ENCODE assay signal across 16 cellular contexts in the genomic region with DNA sequence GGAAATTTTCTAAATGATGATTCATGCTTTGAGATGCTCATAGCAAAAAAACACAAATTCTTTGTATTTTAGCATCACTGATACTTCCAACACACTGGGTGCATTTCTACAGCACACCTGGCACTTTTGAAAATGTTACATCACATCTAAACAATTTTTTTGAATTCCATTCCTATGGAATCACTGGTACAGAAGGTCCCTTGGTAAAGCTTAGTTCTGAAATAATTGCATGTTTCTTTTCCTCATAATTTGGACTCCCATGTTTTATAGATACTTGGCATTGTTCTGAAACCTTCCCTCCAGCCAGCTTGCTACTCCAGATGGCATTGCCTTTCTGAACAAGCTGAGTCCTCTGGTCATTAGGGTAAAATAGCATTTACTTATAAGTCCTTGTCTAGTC.
A peak's percentile ranks its signal among the peaks of the same experiment; 100 is the strongest.
DNase-seq lines count a peak whose midpoint lies in the region; ATAC-seq and TF ChIP-seq lines count a peak whose summit lies in the region.
"Had no signal": no experiment of that assay in that cellular context is flagged by ENCODE, and none has a peak within 500 bp of the region (broad histone marks: within the 10 kb centered on the region; RNA-seq: fewer than 3 reads in every experiment).

No MANE protein-coding gene starts in this region.

- intact Hi-C loops in MCF 10A (cut with micrococcal nuclease), result no loop called here
- intact Hi-C loops in breast epithelium (cut with DNase I; ENCODE audit: low total_unique reads), result no loop called here

- ATAC-seq in foreskin keratinocyte (peak; percentile 81), HG03108 (IDR thresholded peaks at IDR 0.05; ENCODE audit: unreplicated experiment) (no peak), GM21367 (IDR thresholded peaks at IDR 0.05; ENCODE audit: unreplicated experiment) (no peak)
- ATAC-seq: SK-N-SH treated with all-trans-retinoic acid at 6 μM for 48 hours had no signal

- no peak overlapping the region for H3K27ac ChIP-seq in breast epithelium
- H3K27ac ChIP-seq in foreskin keratinocyte, result no peak overlapping the region
- H3K27ac ChIP-seq: C4-2B, Peyer's patch had no signal

- no peak overlapping the region for H3K4me3 Mint-ChIP-seq in MCF 10A (ENCODE audit: unreplicated experiment)
- H3K4me3 Mint-ChIP-seq: HFFc6 had no signal

- no peak overlapping the region for H3K4me3 ChIP-seq in breast epithelium
- H3K4me3 ChIP-seq: Peyer's patch had no signal

- peaks cover 12% of the 10 kb centered on the region for H3K4me1 Mint-ChIP-seq in MCF 10A (ENCODE audit: insufficient read depth, unreplicated experiment)

- H3K4me1 ChIP-seq in breast epithelium (no peaks in the 10 kb centered on the region), foreskin keratinocyte (peaks cover 10% of the 10 kb centered on the region)
- H3K4me1 ChIP-seq: Peyer's patch had no signal

- H3K27me3 Mint-ChIP-seq in MCF 10A (ENCODE audit: insufficient read depth, unreplicated experiment), result no peaks in the 10 kb centered on the region

- TF ChIP-seq POLR2A in breast epithelium (IDR thresholded peaks at IDR 0.05), result no peak

- TF ChIP-seq CTCF in MCF 10A (IDR thresholded peaks at IDR 0.05; ENCODE audit: unreplicated experiment), result no peak
- TF ChIP-seq CTCF in breast epithelium (IDR thresholded peaks at IDR 0.05), result no peak
- TF ChIP-seq CTCF in foreskin keratinocyte (conservative IDR thresholded peaks at IDR 0.05), result no peak

- H3K27me3 ChIP-seq in breast epithelium (no peaks in the 10 kb centered on the region), foreskin keratinocyte (no peaks in the 10 kb centered on the region)
- H3K27me3 ChIP-seq: Peyer's patch had no signal

- POLR2A ChIA-PET in MCF 10A (lab: Yijun Ruan, JAX), result no interaction called here

- H3K9me3 ChIP-seq in breast epithelium, result no peaks in the 10 kb centered on the region

- no TSS peak for BruUV-seq in MCF 10A (replicated peaks; lab: Mats Ljungman, UMichigan)

- peak; percentile 5 for DNase-seq in MCF 10A (ENCODE audit: unreplicated experiment)
- DNase-seq in breast epithelium (ENCODE audit: low spot score in 2 of 2), result no peak
- DNase-seq in NCI-H82 treated with DMSO at 0.1 percent for 48 hours (lab: John Stamatoyannopoulos, UW; ENCODE audit: unreplicated experiment), result peak; percentile 23
- peak; percentile 62 to 87 for DNase-seq in foreskin keratinocyte
- DNase-seq in HK-2 (ENCODE audit: unreplicated experiment), result no peak
- DNase-seq: DMS153, HFFc6, NCI-H1436, NCI-H2081 treated with DMSO at 0.1 percent for 48 hours, Peyer's patch, SHP77 treated with DMSO at 0.1 percent for 48 hours, T-helper 1 cell had no signal

- H3K36me3 ChIP-seq in breast epithelium, result no peaks in the 10 kb centered on the region
- H3K36me3 ChIP-seq: Peyer's patch had no signal

- CTCF ChIA-PET in MCF 10A (lab: Yijun Ruan, JAX), result interaction anchor here (1.0 kb wide), 1 partner anchor 799 kb away, joined by 3 read pairs; no protein-coding TSS in a partner anchor

- H3K27ac Mint-ChIP-seq in MCF 10A (ENCODE audit: low read depth, unreplicated experiment), result no peak overlapping the region
- H3K27ac Mint-ChIP-seq: HFFc6 had no signal

- no peaks in the 10 kb centered on the region for H3K9me3 Mint-ChIP-seq in MCF 10A (ENCODE audit: unreplicated experiment)

- no peaks in the 10 kb centered on the region for H3K36me3 Mint-ChIP-seq in MCF 10A (ENCODE audit: insufficient read depth, unreplicated experiment)

Comparison
In these comparisons a context has a peak if more than half of its experiments do, and no peak if none do; other contexts are left out.
1. DNase-seq: peak in MCF 10A (single experiment), NCI-H82 treated with DMSO at 0.1 percent for 48 hours (single experiment) and foreskin keratinocyte (2 of 2); none in breast epithelium (0 of 2) and HK-2 (single experiment).